ENCODE assay signal across 8 cellular contexts in the genomic region with DNA sequence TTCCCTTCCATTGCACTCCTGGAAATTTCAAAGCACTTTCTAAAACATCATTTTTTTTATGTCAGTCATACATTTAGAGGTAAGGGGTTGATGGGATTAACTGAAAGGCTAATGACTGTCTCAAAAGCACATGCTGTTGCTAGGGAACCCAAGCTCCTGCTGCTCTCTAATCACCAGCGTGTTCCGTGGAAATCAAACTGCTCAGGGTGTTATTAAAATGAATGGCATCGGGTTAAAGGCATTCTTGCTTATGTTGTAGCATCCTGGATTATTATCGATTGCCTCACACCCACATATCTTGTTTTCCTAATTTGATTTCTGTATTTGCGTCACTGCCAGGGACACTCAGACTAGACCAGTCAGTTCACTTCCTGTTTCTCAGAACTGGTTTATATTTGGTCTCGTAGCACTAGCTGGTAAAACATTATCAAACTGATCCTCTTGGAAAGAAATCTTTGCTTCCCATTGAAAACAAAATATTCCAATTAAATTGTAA.
DNase-seq lines count a peak whose midpoint lies in the region; ATAC-seq and TF ChIP-seq lines count a peak whose summit lies in the region.

No MANE protein-coding gene starts in this region.

- no peaks in the 10 kb centered on the region for H3K27me3 Mint-ChIP-seq in activated T-cell treated with anti-CD3 and anti-CD28 coated beads, Interleukin-2, amount 50 U/mL, for 4 hours (ENCODE audit: low read depth)

- H3K9me3 ChIP-seq in ascending aorta, result no peaks in the 10 kb centered on the region
- H3K9me3 ChIP-seq in iPS-18c (ENCODE audit: control insufficient read depth, insufficient read depth, low read length), result no peaks in the 10 kb centered on the region

- no peaks in the 10 kb centered on the region for H3K9me3 Mint-ChIP-seq in activated T-cell treated with anti-CD3 and anti-CD28 coated beads, Interleukin-2, amount 50 U/mL, for 4 hours

- no peaks in the 10 kb centered on the region for H3K36me3 Mint-ChIP-seq in activated T-cell treated with anti-CD3 and anti-CD28 coated beads, Interleukin-2, amount 50 U/mL, for 4 hours (ENCODE audit: insufficient read depth)

- peak overlapping the region; percentile 96 to 100 for H3K27ac ChIP-seq in ascending aorta
- peak overlapping the region in 18 of 21 experiments; percentile 25 to 99 (median 96) for H3K27ac ChIP-seq in skin epidermis

- peaks cover 0 to 12% of the 10 kb centered on the region in 2 donors for H3K4me1 ChIP-seq in ascending aorta

- H3K4me3 ChIP-seq in ascending aorta, result peak overlapping the region; percentile 81 to 99
- peak overlapping the region; percentile 2 for H3K4me3 ChIP-seq in iPS-18c (ENCODE audit: insufficient read depth, low read depth, low read length)
- H3K4me3 ChIP-seq in skin epidermis, result peak overlapping the region in 5 of 7 experiments; percentile 15 to 80 (median 48)

- no peak for TF ChIP-seq CTCF in ascending aorta (IDR thresholded peaks at IDR 0.05)
- no peak for TF ChIP-seq CTCF in omental fat pad (IDR thresholded peaks at IDR 0.05)

- ATAC-seq in activated T-cell treated with anti-CD3 and anti-CD28 coated beads, Interleukin-2, amount 50 U/mL, for 4 hours, result no peak
- ATAC-seq in omental fat pad (ENCODE audit: low FRiP score), result no peak

- no peaks in the 10 kb centered on the region for H3K36me3 ChIP-seq in ascending aorta

- intact Hi-C loops in ascending aorta (cut with DNase I), result loop anchor here (5.0 kb wide), 2 partner anchors 136 to 311 kb away; no protein-coding TSS in a partner anchor

- peaks cover 44% of the 10 kb centered on the region for H3K4me1 Mint-ChIP-seq in activated T-cell treated with anti-CD3 and anti-CD28 coated beads, Interleukin-2, amount 50 U/mL, for 4 hours (ENCODE audit: low read depth)

- DNase-seq in activated T-cell treated with anti-CD3 and anti-CD28 coated beads, Interleukin-2, amount 50 U/mL, for 4 hours, result no peak
- no peak for DNase-seq in activated T-cell treated with anti-CD3 and anti-CD28 coated beads, Interleukin-2, amount 50 U/mL, for 1 hour
- DNase-seq in NCI-H2227 treated with DMSO at 0.1 percent for 48 hours (lab: John Stamatoyannopoulos, UW) (peak; percentile 44), ascending aorta (ENCODE audit: low spot score in 2 of 2) (no peak), foreskin melanocyte (no peak), omental fat pad (ENCODE audit: low spot score) (no peak)

- H3K4me3 Mint-ChIP-seq in activated T-cell treated with anti-CD3 and anti-CD28 coated beads, Interleukin-2, amount 50 U/mL, for 4 hours, result peak overlapping the region; percentile 92

- no peaks in the 10 kb centered on the region for H3K27me3 ChIP-seq in ascending aorta

Comparison
In these comparisons a context has a peak if more than half of its experiments do, and no peak if none do; other contexts are left out.
1. H3K4me3 ChIP-seq: peak in every context shown above with its lines; median percentile 90 in ascending aorta; 48 in skin epidermis; 2 in iPS-18c.